ENCODE assay signal across 33 cellular contexts in genomic region chr10:101219137-101219945, GRCh38. TPM values are rescaled to one million over a fixed set of nuclear protein-coding genes. Genes with fewer than 3 reads are reported as not detected.
"Had no signal": no experiment of that assay in that cellular context is flagged by ENCODE, and none has a peak within 500 bp of the region (broad histone marks: within the 10 kb centered on the region; RNA-seq: fewer than 3 reads in every experiment).

No MANE protein-coding gene starts in this region.

- H3K27ac Mint-ChIP-seq: activated T-helper 17 cell treated with anti-CD3 and anti-CD28 coated beads, Interleukin-2, amount 50 U/mL, for 72 hours; effector memory CD8-positive, alpha-beta T cell; natural killer cell had no signal

- H3K9me3 Mint-ChIP-seq: activated CD4-positive, alpha-beta memory T cell treated with anti-CD3 and anti-CD28 coated beads for 36 hours; activated T-helper 17 cell treated with anti-CD3 and anti-CD28 coated beads, Interleukin-2, amount 50 U/mL, for 72 hours; effector memory CD8-positive, alpha-beta T cell; natural killer cell; stimulated activated naive B cell treated with anti-CD40 and anti-IgM and Interleukin-4, amounts not matched to agents 10 μg/mL and 1 μg/mL and 100 μg/mL, for 72 hours had no signal

- H3K27ac ChIP-seq: gastroesophageal sphincter, left lung, lower lobe of right lung, sigmoid colon, stomach, thyroid gland, VCaP had no signal

- DNase-seq: activated CD4-positive, alpha-beta memory T cell treated with anti-CD3 and anti-CD28 coated beads for 36 hours; activated CD4-positive, alpha-beta T cell treated with anti-CD3 and anti-CD28 coated beads for 48 hours; activated CD8-positive, alpha-beta memory T cell treated with anti-CD3 and anti-CD28 coated beads, Interleukin-2, amount 50 U/mL, for 4 hours; activated gamma-delta T cell treated with Interleukin-2 at 50 U/mL for 16 hours; activated naive CD4-positive, alpha-beta T cell treated with anti-CD3 and anti-CD28 coated beads, Interleukin-2, amount 50 U/mL, for 16 hours; activated T-cell treated with anti-CD3 and anti-CD28 coated beads, Interleukin-2, amount 50 U/mL, for 1 hour; amniotic stem cell; caudate nucleus; cortex of kidney; effector memory CD8-positive, alpha-beta T cell; head of caudate nucleus; kidney glomerular epithelial cell; lower lobe of right lung; mesenchymal stem cell; natural killer cell; sigmoid colon; stimulated activated CD4-positive, alpha-beta T cell treated with anti-CD3 and anti-CD28 coated beads, Interleukin-1b, Interleukin-23, amount 100 ng/mL, for 48 hours; stimulated activated naive B cell treated with anti-CD40 and anti-IgM and Interleukin-4, amounts not matched to agents 10 μg/mL and 1 μg/mL and 100 μg/mL, for 72 hours; stomach; thyroid gland had no signal

- H3K36me3 Mint-ChIP-seq: activated CD4-positive, alpha-beta memory T cell treated with anti-CD3 and anti-CD28 coated beads for 36 hours; natural killer cell had no signal

- H3K4me2 ChIP-seq: smooth muscle cell had no signal

- H3K9me3 ChIP-seq: gastroesophageal sphincter, left lung, lower lobe of right lung, sigmoid colon, thyroid gland had no signal

- H3K36me3 ChIP-seq: gastroesophageal sphincter, left lung, lower lobe of right lung, sigmoid colon, stomach, thyroid gland had no signal

- H3K4me3 Mint-ChIP-seq: activated CD4-positive, alpha-beta memory T cell treated with anti-CD3 and anti-CD28 coated beads for 36 hours; activated T-helper 17 cell treated with anti-CD3 and anti-CD28 coated beads, Interleukin-2, amount 50 U/mL, for 72 hours; effector memory CD8-positive, alpha-beta T cell; natural killer cell had no signal

- ATAC-seq: activated T-helper 17 cell treated with anti-CD3 and anti-CD28 coated beads, Interleukin-2, amount 50 U/mL, for 72 hours; gastroesophageal sphincter; left lung; lower lobe of right lung; natural killer cell; stimulated activated naive B cell treated with anti-CD40 and anti-IgM and Interleukin-4, amounts not matched to agents 10 μg/mL and 1 μg/mL and 100 μg/mL, for 72 hours had no signal

- H3K4me3 ChIP-seq: gastroesophageal sphincter, left lung, lower lobe of right lung, sigmoid colon, smooth muscle cell, stomach, thyroid gland had no signal

RNA-seq across cellular contexts. Expression of gene LBX1, which starts 9.9 kb away (rescaled TPM):
- total RNA-seq: activated CD4-positive, alpha-beta memory T cell treated with anti-CD3 and anti-CD28 coated beads for 36 hours; activated CD8-positive, alpha-beta memory T cell treated with anti-CD3 and anti-CD28 coated beads for 36 hours; activated T-helper 17 cell treated with anti-CD3 and anti-CD28 coated beads, Interleukin-2, amount 50 U/mL, for 72 hours; chondrocyte; fibroblast of villous mesenchyme; gastroesophageal sphincter; lower lobe of right lung; natural killer cell; omental fat pad; posterior vena cava; sigmoid colon; smooth muscle cell; stomach; thyroid gland; ureter had no signal
- polyA plus RNA-seq: esophagus, fibroblast of lung, sigmoid colon, smooth muscle cell, stomach had no signal
